In genomic region chr2:219551863-219552381, GRCh38 we compare ENCODE assay signal across 7 cellular contexts. TPM values are rescaled to one million over a fixed set of nuclear protein-coding genes. Genes with fewer than 3 reads are reported as not detected.
DNase-seq lines count a peak whose midpoint lies in the region; ATAC-seq and TF ChIP-seq lines count a peak whose summit lies in the region.
"Had no signal": no experiment of that assay in that cellular context is flagged by ENCODE, and none has a peak within 500 bp of the region (broad histone marks: within the 10 kb centered on the region; RNA-seq: fewer than 3 reads in every experiment).

No MANE protein-coding gene starts in this region.

- H3K36me3 Mint-ChIP-seq in HFFc6 (ENCODE audit: low read depth) = peaks cover 5% of the 10 kb centered on the region
- no peaks in the 10 kb centered on the region for H3K36me3 Mint-ChIP-seq in activated CD4-positive, alpha-beta memory T cell treated with anti-CD3 and anti-CD28 coated beads, Interleukin-2, amount 10 ng/mL, durations not matched to agents 7 days and 5 days (ENCODE audit: low read depth)

- peak overlapping the region; percentile 68; the same call in 1 of the 2 replicates for H3K27ac Mint-ChIP-seq in HFFc6
- no peak overlapping the region for H3K27ac Mint-ChIP-seq in activated CD4-positive, alpha-beta memory T cell treated with anti-CD3 and anti-CD28 coated beads, Interleukin-2, amount 10 ng/mL, durations not matched to agents 7 days and 5 days

- peaks cover 0 to 26% (median 0%) of the 10 kb centered on the region in 11 experiments; a peak in 4 of 22 replicates for H4K20me1 ChIP-seq in BLaER1 treated with 17β-estradiol and CSF1 and Interleukin-3, amounts not matched to agents 10 nM and 100 nM

- H3K36me3 ChIP-seq in BLaER1 treated with 17β-estradiol and CSF1 and Interleukin-3, amounts not matched to agents 10 nM and 100 nM = no peaks in the 10 kb centered on the region; a peak in 1 of 22 replicates
- H3K36me3 ChIP-seq in lung (ENCODE audit: control insufficient read depth in 2 of 2, insufficient read depth in 2 of 2, low read length in 2 of 2) = no peaks in the 10 kb centered on the region

- no peak for TF ChIP-seq CTCF in HFFc6 (IDR thresholded peaks at IDR 0.05)
- TF ChIP-seq CTCF in lung (IDR thresholded peaks at IDR 0.05; ENCODE audit: control extremely low read depth, extremely low read depth) = no peak

- peak overlapping the region; percentile 77 to 86 (median 83) for H3K4me2 ChIP-seq in BLaER1 treated with 17β-estradiol and CSF1 and Interleukin-3, amounts not matched to agents 10 nM and 100 nM

- H3K27me3 Mint-ChIP-seq in HFFc6 (ENCODE audit: insufficient read depth) = peaks cover 2% of the 10 kb centered on the region
- peaks cover 23% of the 10 kb centered on the region for H3K27me3 Mint-ChIP-seq in activated CD4-positive, alpha-beta memory T cell treated with anti-CD3 and anti-CD28 coated beads, Interleukin-2, amount 10 ng/mL, durations not matched to agents 7 days and 5 days

- peak; percentile 9 for ATAC-seq in lung (ENCODE audit: insufficient read depth, low FRiP score)

- H3K27ac ChIP-seq in BLaER1 treated with 17β-estradiol and CSF1 and Interleukin-3, amounts not matched to agents 10 nM and 100 nM = no peak overlapping the region
- H3K27ac ChIP-seq in lung (ENCODE audit: low read depth in 1 of 2, low read length in 1 of 2) = no peak overlapping the region

- CTCF ChIA-PET in activated CD4-positive, alpha-beta memory T cell treated with anti-CD3 and anti-CD28 coated beads, Interleukin-2, amount 10 ng/mL, durations not matched to agents 7 days and 5 days (lab: Charles Lee) = interaction anchor here (1.1 to 1.5 kb wide), 4 partner anchors 10 to 11 kb away, joined by 3 to 8 read pairs (median 5); no protein-coding TSS in a partner anchor

- peaks cover 0 to 18% (median 14%) of the 10 kb centered on the region in 11 experiments; a peak in 17 of 22 replicates for H3K27me3 ChIP-seq in BLaER1 treated with 17β-estradiol and CSF1 and Interleukin-3, amounts not matched to agents 10 nM and 100 nM
- no peaks in the 10 kb centered on the region for H3K27me3 ChIP-seq in lung (ENCODE audit: control insufficient read depth, insufficient read depth)

- peaks cover 6% of the 10 kb centered on the region; the same call in 1 of the 2 replicates for H3K4me1 Mint-ChIP-seq in HFFc6 (ENCODE audit: low read depth)
- H3K4me1 Mint-ChIP-seq in activated CD4-positive, alpha-beta memory T cell treated with anti-CD3 and anti-CD28 coated beads, Interleukin-2, amount 10 ng/mL, durations not matched to agents 7 days and 5 days = peaks cover 8% of the 10 kb centered on the region

- peaks cover 0 to 13% (median 9%) of the 10 kb centered on the region in 10 experiments; a peak in 14 of 20 replicates for H3K4me1 ChIP-seq in BLaER1 treated with 17β-estradiol and CSF1 and Interleukin-3, amounts not matched to agents 10 nM and 100 nM
- peaks cover 0 to 10% of the 10 kb centered on the region in 2 donors for H3K4me1 ChIP-seq in lung (ENCODE audit: control insufficient read depth in 2 of 2, insufficient read depth in 2 of 2, low read length in 2 of 2)

- H3K9ac ChIP-seq in BLaER1 treated with 17β-estradiol and CSF1 and Interleukin-3, amounts not matched to agents 10 nM and 100 nM = peak overlapping the region in 8 of 11 experiments; percentile 29 to 70 (median 50); a peak in 9 of 22 replicates

- H3K9me3 ChIP-seq in BLaER1 treated with 17β-estradiol and CSF1 and Interleukin-3, amounts not matched to agents 10 nM and 100 nM (replicated peaks in 1 of 11) = peaks cover 0 to 7% (median 0%) of the 10 kb centered on the region in 11 experiments; a peak in 3 of 22 replicates
- peaks cover 0 to 2% of the 10 kb centered on the region in 2 donors for H3K9me3 ChIP-seq in lung (ENCODE audit: control insufficient read depth in 2 of 2, insufficient read depth in 1 of 2, low read length in 1 of 2)

- POLR2A ChIA-PET in activated CD4-positive, alpha-beta memory T cell treated with anti-CD3 and anti-CD28 coated beads, Interleukin-2, amount 10 ng/mL, durations not matched to agents 7 days and 5 days (lab: Charles Lee) = interaction anchor here (1.0 to 2.0 kb wide), 2 partner anchors 8 to 54 kb away, joined by 4 to 12 read pairs; partner anchors contain the start of genes CHPF and TMEM198

- WGBS in lung, 2 donors = 1 to 2% methylated on average over 31 of the region's 31 CpGs

- DNase-seq in HFFc6 = no peak
- DNase-seq in activated CD4-positive, alpha-beta memory T cell treated with anti-CD3 and anti-CD28 coated beads, Interleukin-2, amount 10 ng/mL, durations not matched to agents 7 days and 5 days = no peak
- DNase-seq in lung (ENCODE audit: low spot score) = no peak
- DNase-seq in NCI-H524 treated with DMSO at 0.1 percent for 48 hours (lab: John Stamatoyannopoulos, UW) = no peak
- no peak for DNase-seq in ecto neural progenitor cell (ENCODE audit: low spot score)

- H3K4me3 Mint-ChIP-seq in HFFc6 = peak overlapping the region; percentile 84
- H3K4me3 Mint-ChIP-seq in activated CD4-positive, alpha-beta memory T cell treated with anti-CD3 and anti-CD28 coated beads, Interleukin-2, amount 10 ng/mL, durations not matched to agents 7 days and 5 days = peak overlapping the region; percentile 70

- no peaks in the 10 kb centered on the region for H3K9me3 Mint-ChIP-seq in HFFc6
- H3K9me3 Mint-ChIP-seq in activated CD4-positive, alpha-beta memory T cell treated with anti-CD3 and anti-CD28 coated beads, Interleukin-2, amount 10 ng/mL, durations not matched to agents 7 days and 5 days = no peaks in the 10 kb centered on the region

- peak overlapping the region; percentile 43 to 71 (median 58) for H3K4me3 ChIP-seq in BLaER1 treated with 17β-estradiol and CSF1 and Interleukin-3, amounts not matched to agents 10 nM and 100 nM
- peak overlapping the region; percentile 17 for H3K4me3 ChIP-seq in lung

RNA-seq across cellular contexts. Expression of gene TMEM198, which starts 8.1 kb away (rescaled TPM):
- 1 to 10 TPM; 2.3 to 2.8 (median 2.7) TPM for total RNA-seq in HFFc6 (2021; fragmentation: NEBNext Ultra II Directional; extraction: Animal tissue kit (Norgen Biotek cat#: 25700))
- 1 to 10 TPM in 1 of 2 experiments, under 1 TPM in 1; 0.95 to 1.0 TPM for total RNA-seq in activated CD4-positive, alpha-beta memory T cell treated with anti-CD3 and anti-CD28 coated beads, Interleukin-2, amount 10 ng/mL, durations not matched to agents 7 days and 5 days
- 1 to 10 TPM; 1.3 to 7.1 TPM for total RNA-seq in lung
- 1 to 10 TPM; 3.9 to 4.7 TPM for polyA plus RNA-seq in lung

RNA-seq across cellular contexts. Expression of gene CHPF, which starts 8.3 kb away (rescaled TPM):
- total RNA-seq in HFFc6 (2021; fragmentation: NEBNext Ultra II Directional; extraction: Animal tissue kit (Norgen Biotek cat#: 25700)) = 100 to 1,000 TPM; 116 to 190 (median 139) TPM
- total RNA-seq in activated CD4-positive, alpha-beta memory T cell treated with anti-CD3 and anti-CD28 coated beads, Interleukin-2, amount 10 ng/mL, durations not matched to agents 7 days and 5 days = 10 to 100 TPM; 14.5 to 14.9 TPM
- total RNA-seq in lung = 10 to 100 TPM; 42.7 to 89.6 TPM
- 10 to 100 TPM; 44.6 to 71.6 TPM for polyA plus RNA-seq in lung

RNA-seq across cellular contexts. Expression of gene OBSL1, which starts 19.4 kb away (rescaled TPM):
- total RNA-seq in HFFc6 (2021; fragmentation: NEBNext Ultra II Directional; extraction: Animal tissue kit (Norgen Biotek cat#: 25700)) = 10 to 100 TPM; 60.0 to 85.2 (median 65.8) TPM
- not detected for total RNA-seq in activated CD4-positive, alpha-beta memory T cell treated with anti-CD3 and anti-CD28 coated beads, Interleukin-2, amount 10 ng/mL, durations not matched to agents 7 days and 5 days
- total RNA-seq in lung = 10 to 100 TPM; 69.6 to 75.2 TPM
- polyA plus RNA-seq in lung = 10 to 100 TPM; 34.0 to 58.4 TPM

RNA-seq across cellular contexts. Expression of gene INHA, which starts 20.2 kb away (rescaled TPM):
- total RNA-seq in HFFc6 (2021; fragmentation: NEBNext Ultra II Directional; extraction: Animal tissue kit (Norgen Biotek cat#: 25700)) = under 1 TPM in 5 of 6 experiments, not detected in 1; 0.14 to 0.45 (median 0.25) TPM
- total RNA-seq in activated CD4-positive, alpha-beta memory T cell treated with anti-CD3 and anti-CD28 coated beads, Interleukin-2, amount 10 ng/mL, durations not matched to agents 7 days and 5 days = not detected
- under 1 TPM in 1 of 2 donors, not detected in 1; 0.58 TPM for total RNA-seq in lung
- under 1 TPM; 0.47 to 0.98 TPM for polyA plus RNA-seq in lung
- total RNA-seq: HT1080 had no signal

RNA-seq across cellular contexts. Expression of gene ASIC4, which starts 37.6 kb away (rescaled TPM):
- under 1 TPM in 3 of 6 experiments, not detected in 3; 0.05 to 0.19 (median 0.07) TPM for total RNA-seq in HFFc6 (2021; fragmentation: NEBNext Ultra II Directional; extraction: Animal tissue kit (Norgen Biotek cat#: 25700))
- under 1 TPM in 1 of 2 experiments, not detected in 1; 0.13 TPM for total RNA-seq in activated CD4-positive, alpha-beta memory T cell treated with anti-CD3 and anti-CD28 coated beads, Interleukin-2, amount 10 ng/mL, durations not matched to agents 7 days and 5 days
- under 1 TPM; 0.26 to 0.43 TPM for total RNA-seq in lung
- polyA plus RNA-seq in lung = under 1 TPM; 0.02 TPM
- total RNA-seq: HT1080 had no signal

Comparison
In these comparisons a context has a peak if more than half of its experiments do, and no peak if none do; other contexts are left out.
1. RNA of gene OBSL1, which starts 19.4 kb away (total RNA-seq): 69.6 to 75.2 TPM in lung and 60.0 to 85.2 TPM in HFFc6; not detected in activated CD4-positive, alpha-beta memory T cell treated with anti-CD3 and anti-CD28 coated beads, Interleukin-2, amount 10 ng/mL, durations not matched to agents 7 days and 5 days; every median in the first group is over 10 times any median in the second.